ENCODE assay signal across 19 cellular contexts in genomic region chr7:74575811-74576210, GRCh38.
"Had no signal": no experiment of that assay in that cellular context is flagged by ENCODE, and none has a peak within 500 bp of the region (broad histone marks: within the 10 kb centered on the region; RNA-seq: fewer than 3 reads in every experiment).

No MANE protein-coding gene starts in this region.

- DNase-seq: activated B cell treated with CpG ODN at 0.5 μM for 24 hours; activated CD8-positive, alpha-beta memory T cell treated with anti-CD3 and anti-CD28 coated beads, Interleukin-2, amount 50 U/mL, for 48 hours; activated naive CD4-positive, alpha-beta T cell treated with anti-CD3 and anti-CD28 coated beads for 36 hours; activated naive CD8-positive, alpha-beta T cell treated with anti-CD3 and anti-CD28 coated beads, Interleukin-2, amount 50 U/mL, for 24 hours; aorta; dermis blood vessel endothelial cell; effector memory CD8-positive, alpha-beta T cell; kidney; posterior cingulate gyrus; stimulated activated CD4-positive, alpha-beta T cell treated with anti-CD3 and anti-CD28 coated beads, Interleukin-4, amount 100 ng/mL, for 4 hours; stimulated activated CD8-positive, alpha-beta memory T cell treated with anti-CD3 and anti-CD28 coated beads, Interleukin-4, amount 100 ng/mL, for 48 hours; stimulated activated naive CD4-positive, alpha-beta T cell treated with Interleukin-2 at 50 U/mL for 16 hours had no signal

- H3K9me3 ChIP-seq: gastroesophageal sphincter, left lung, mucosa of descending colon, upper lobe of right lung had no signal

- ATAC-seq: activated naive CD8-positive, alpha-beta T cell treated with anti-CD3 and anti-CD28 coated beads, Interleukin-2, amount 50 U/mL, for 24 hours; effector memory CD8-positive, alpha-beta T cell; gastroesophageal sphincter; natural killer cell treated with Interleukin-12 subunit alpha and Interleukin-12 subunit beta and Interleukin-15 and Interleukin-18, amount 100 ng/mL, for 72 hours had no signal

- H3K4me3 ChIP-seq: gastroesophageal sphincter, left lung, mucosa of descending colon, upper lobe of right lung had no signal

- H3K36me3 ChIP-seq: left lung, upper lobe of right lung had no signal

- FAIRE-seq: kidney, small intestine, TTC549 had no signal

- H3K27me3 ChIP-seq: gastroesophageal sphincter, left lung, upper lobe of right lung had no signal

- H3K27ac ChIP-seq: gastroesophageal sphincter, upper lobe of right lung had no signal
